ENCODE assay signal across 21 cellular contexts in genomic region chr7:12370249-12370648, GRCh38. TPM values are rescaled to one million over a fixed set of nuclear protein-coding genes. Genes with fewer than 3 reads are reported as not detected.
"Had no signal": no experiment of that assay in that cellular context is flagged by ENCODE, and none has a peak within 500 bp of the region (broad histone marks: within the 10 kb centered on the region; RNA-seq: fewer than 3 reads in every experiment).

No MANE protein-coding gene starts in this region.

- H3K4me3 ChIP-seq: esophagus muscularis mucosa, heart left ventricle, right atrium auricular region, stomach, thoracic aorta, transverse colon had no signal

- H3K27ac ChIP-seq: epithelial cell of prostate, esophagus muscularis mucosa, heart left ventricle, neutrophil, right atrium auricular region, stomach, thoracic aorta, transverse colon had no signal

- H3K4me1 ChIP-seq: esophagus muscularis mucosa, heart left ventricle, stomach, transverse colon had no signal

- DNase-seq: effector memory CD8-positive, alpha-beta T cell; foreskin melanocyte; heart left ventricle; hippocampal formation; left colon; naive thymus-derived CD4-positive, alpha-beta T cell; posterior cingulate gyrus; small intestine; stimulated activated CD4-positive, alpha-beta T cell treated with anti-CD3 and anti-CD28 coated beads, Interleukin-12 subunit alpha, Interleukin-12 subunit beta, amount 100 ng/mL, for 4 hours; stimulated activated naive CD4-positive, alpha-beta T cell; stomach; substantia nigra; transverse colon had no signal

- H3K27me3 ChIP-seq: esophagus muscularis mucosa, heart left ventricle, neutrophil, right atrium auricular region, stomach, transverse colon had no signal

- ATAC-seq: effector memory CD8-positive, alpha-beta T cell; left colon; naive thymus-derived CD4-positive, alpha-beta T cell had no signal

- H3K9me3 ChIP-seq: heart left ventricle, neutrophil, right atrium auricular region, stomach, thoracic aorta, transverse colon had no signal

- H3K36me3 ChIP-seq: esophagus muscularis mucosa, heart left ventricle, neutrophil, stomach, thoracic aorta, transverse colon had no signal

RNA-seq across cellular contexts. Expression of gene VWDE, which starts 33.4 kb away (rescaled TPM):
- total RNA-seq: esophagus muscularis mucosa, lung microvascular endothelial cell, mesenteric fat pad, osteocyte had no signal
- polyA plus RNA-seq: heart left ventricle had no signal
